23 cellular contexts compared by ENCODE assay signal in the genomic region with DNA sequence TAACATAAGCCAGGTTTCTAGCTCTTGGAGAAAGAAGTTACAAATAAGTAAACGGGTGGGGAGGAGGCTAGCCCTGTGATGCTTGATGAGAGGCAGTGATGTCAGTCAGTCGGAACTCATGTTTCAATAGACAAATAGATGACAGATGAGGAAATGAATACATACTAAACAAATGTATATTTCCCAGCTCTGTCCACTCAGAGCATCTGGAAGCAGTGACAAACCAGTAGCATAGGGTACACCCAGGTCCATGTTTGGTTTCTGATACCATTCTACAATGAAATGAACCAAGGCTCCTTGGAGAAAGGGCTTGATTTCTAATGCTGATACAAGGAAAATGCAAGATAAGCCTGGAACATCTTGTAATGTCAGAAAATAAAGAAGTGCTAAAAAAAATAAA. TPM values are rescaled to one million over a fixed set of nuclear protein-coding genes. Genes with fewer than 3 reads are reported as not detected.
DNase-seq lines count a peak whose midpoint lies in the region; ATAC-seq and TF ChIP-seq lines count a peak whose summit lies in the region.
"Had no signal": no experiment of that assay in that cellular context is flagged by ENCODE, and none has a peak within 500 bp of the region (broad histone marks: within the 10 kb centered on the region; RNA-seq: fewer than 3 reads in every experiment).

No MANE protein-coding gene starts in this region.

- intact Hi-C loops in left colon (cut with DNase I, micrococcal nuclease), result no loop called here

- 0 out of 2 replicates have a peak, but pooled peaks cover 3% of the 10 kb centered on the region for H4K20me1 ChIP-seq in Karpas-422 (ENCODE audit: insufficient read depth, low read depth, low read length)

- no peaks in the 10 kb centered on the region for H3K79me2 ChIP-seq in Karpas-422 (ENCODE audit: low read length)

- H3K9me3 ChIP-seq in RWPE2 (ENCODE audit: severe bottlenecking) (no peaks in the 10 kb centered on the region), Karpas-422 (ENCODE audit: low read length) (no peaks in the 10 kb centered on the region)
- H3K9me3 ChIP-seq: esophagus squamous epithelium, gastroesophageal sphincter, lower lobe of right lung, tibial artery had no signal

- H3K4me1 ChIP-seq in RWPE2 (ENCODE audit: insufficient read depth, poor library complexity, severe bottlenecking) (peaks cover 8% of the 10 kb centered on the region), Karpas-422 (ENCODE audit: low read length) (no peaks in the 10 kb centered on the region)

- no peaks in the 10 kb centered on the region for H3K27me3 ChIP-seq in RWPE2 (ENCODE audit: insufficient read depth, poor library complexity, severe bottlenecking)
- H3K27me3 ChIP-seq in Karpas-422 (ENCODE audit: low read length), result no peaks in the 10 kb centered on the region
- H3K27me3 ChIP-seq: esophagus squamous epithelium, gastroesophageal sphincter, tibial artery had no signal

- DNase-seq in COLO668 (lab: John Stamatoyannopoulos, UW; ENCODE audit: unreplicated experiment) (peak; percentile 39), HCEC 1CT (peak; percentile 8), RWPE2 (ENCODE audit: low spot score) (no peak), left colon (no peak), dedifferentiated amniotic fluid mesenchymal stem cell (ENCODE audit: extremely low spot score) (no peak), Karpas-422 (no peak)
- DNase-seq: activated gamma-delta T cell; Calu3; effector CD8-positive, alpha-beta T cell; esophagus squamous epithelium; lower lobe of right lung; MV-4-11; NCI-H1694; NCI-H82; SHP77 treated with DMSO at 0.1 percent for 48 hours; stimulated activated CD4-positive, alpha-beta T cell treated with anti-CD3 and anti-CD28 coated beads, Interleukin-15, amount 100 ng/mL, for 24 hours; tibial artery had no signal

- TF ChIP-seq CTCF in RWPE2 (IDR thresholded peaks at IDR 0.05; ENCODE audit: poor library complexity, severe bottlenecking), result no peak

- no peak overlapping the region for H3K4me2 ChIP-seq in Karpas-422 (ENCODE audit: low read depth, low read length, poor library complexity, severe bottlenecking)
- H3K4me2 ChIP-seq: KMS-11 had no signal

- H2AFZ ChIP-seq in Karpas-422 (ENCODE audit: low read length), result no peak overlapping the region

- TF ChIP-seq POLR2A in GM18505 (IDR thresholded peaks at IDR 0.05; ENCODE audit: borderline replicate concordance, extremely low read depth, insufficient read depth, insufficient read length), result no peak

- H3K36me3 ChIP-seq in RWPE2 (ENCODE audit: low read depth) (no peaks in the 10 kb centered on the region), Karpas-422 (ENCODE audit: insufficient read depth, low read length) (no peaks in the 10 kb centered on the region)
- H3K36me3 ChIP-seq: esophagus squamous epithelium, gastroesophageal sphincter, lower lobe of right lung, tibial artery had no signal

- no peak overlapping the region for H3K9ac ChIP-seq in Karpas-422 (ENCODE audit: low read length)
- H3K9ac ChIP-seq: KMS-11 had no signal

- peak; percentile 57; the same call in 2 of the 3 replicates for ATAC-seq in RWPE2 (ENCODE audit: low read depth)
- ATAC-seq in left colon, result peak; percentile 19
- no peak for ATAC-seq in GM18505 (IDR thresholded peaks at IDR 0.05; ENCODE audit: unreplicated experiment)
- ATAC-seq in GM18868 (IDR thresholded peaks at IDR 0.05; ENCODE audit: unreplicated experiment), result no peak
- ATAC-seq: activated CD4-positive, CD25-positive, alpha-beta regulatory T cell treated with anti-CD3 and anti-CD28 coated beads, Interleukin-2, amount 50 U/mL, for 24 hours; gastroesophageal sphincter; lower lobe of right lung had no signal

- H3K9me2 ChIP-seq in Karpas-422 (replicated peaks; ENCODE audit: insufficient read depth, low read length), result no peaks in the 10 kb centered on the region

- H3K4me3 ChIP-seq in RWPE2 (ENCODE audit: severe bottlenecking) (no peak overlapping the region), Karpas-422 (ENCODE audit: low read length) (no peak overlapping the region)
- H3K4me3 ChIP-seq: esophagus squamous epithelium, gastroesophageal sphincter, lower lobe of right lung, tibial artery had no signal

- H3K27ac ChIP-seq in RWPE2 (ENCODE audit: poor library complexity, severe bottlenecking) (no peak overlapping the region), Karpas-422 (ENCODE audit: low read length) (no peak overlapping the region)
- H3K27ac ChIP-seq: C4-2B, gastroesophageal sphincter, KMS-11, lower lobe of right lung, tibial artery had no signal

RNA-seq across cellular contexts. Expression of a gene that starts 30.6 kb away (rescaled TPM):
- total RNA-seq in left colon, result 10 to 100 TPM in 1 of 2 donors, 1 to 10 TPM in 1; 9.2 to 13.7 TPM
- total RNA-seq in Karpas-422 (2014; rRNA removed; shearing (Covaris generic); ENCODE audit: low replicate concordance), result 1.5 and 3.4 TPM in 2 replicates

Comparison
In these comparisons a context has a peak if more than half of its experiments do, and no peak if none do; other contexts are left out.
1. DNase-seq: peak in COLO668 (single experiment) and HCEC 1CT (single experiment); none in RWPE2 (single experiment), left colon (0 of 2), dedifferentiated amniotic fluid mesenchymal stem cell (single experiment) and Karpas-422 (single experiment).
2. ATAC-seq: peak in RWPE2 (single experiment) and left colon (single experiment); none in GM18505 (single experiment) and GM18868 (single experiment).